Comparison of ENCODE assay signal across 8 cellular contexts in the genomic region with DNA sequence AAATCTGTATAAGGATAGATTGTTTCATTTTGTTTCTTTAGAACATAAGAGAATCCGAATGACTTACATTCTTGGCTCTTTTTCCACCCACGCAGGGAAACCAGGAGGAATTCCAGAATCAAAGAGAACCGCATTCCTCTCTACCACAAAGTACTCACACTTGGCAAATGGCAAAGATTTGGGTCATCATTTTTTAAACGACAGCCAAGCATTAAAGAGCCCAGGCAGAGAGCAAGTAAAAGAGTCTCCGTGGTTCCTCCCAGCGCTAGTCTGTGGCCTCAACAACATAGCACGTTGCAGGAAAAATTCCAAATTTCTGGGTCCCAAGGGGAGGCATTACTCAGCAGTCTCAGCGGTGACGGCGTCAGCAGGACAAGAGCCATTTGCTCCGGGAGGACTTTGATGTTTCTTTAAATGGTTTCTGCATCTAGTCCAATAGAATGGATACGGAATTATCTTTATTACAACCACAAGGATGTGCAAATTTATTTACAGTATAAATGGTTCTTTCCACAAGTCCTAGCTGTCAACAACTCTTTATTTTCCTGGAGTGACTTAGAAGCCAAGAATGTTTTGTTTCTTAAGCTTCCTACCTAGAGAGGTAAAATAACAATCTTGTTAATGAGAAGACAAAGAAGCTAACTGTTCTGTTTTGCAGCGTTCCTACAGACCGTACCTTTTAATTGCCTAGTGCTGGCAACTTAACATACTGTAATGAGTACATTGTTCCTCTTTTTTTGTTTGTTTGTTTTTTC.
DNase-seq lines count a peak whose midpoint lies in the region; ATAC-seq, FAIRE-seq and TF ChIP-seq lines count a peak whose summit lies in the region.

No MANE protein-coding gene starts in this region.

- H3K36me3 ChIP-seq in adipocyte (ENCODE audit: control insufficient read depth, insufficient read depth, low read length, severe bottlenecking): no peaks in the 10 kb centered on the region

- no peak for TF ChIP-seq POLR2A in GM12891 (IDR thresholded peaks at IDR 0.05; ENCODE audit: low read depth, low read length)

- peak; percentile 95 for ATAC-seq in left ventricle myocardium superior
- no peak for ATAC-seq in HG02759 (IDR thresholded peaks at IDR 0.05; ENCODE audit: unreplicated experiment)

- DNase-seq in HEK293T (ENCODE audit: extremely low spot score): peak; percentile 54
- DNase-seq in adipocyte (ENCODE audit: low read depth): peak; percentile 95
- DNase-seq in left ventricle myocardium superior: peak; percentile 68
- DNase-seq in putamen (ENCODE audit: low spot score): peak; percentile 40
- no peak for DNase-seq in stimulated activated CD4-positive, alpha-beta T cell treated with anti-CD3 and anti-CD28 coated beads, Interleukin-12 subunit alpha, Interleukin-12 subunit beta, amount 100 ng/mL, for 4 hours
- no peak for DNase-seq in GM12891 (ENCODE audit: insufficient read length, low spot score)
- no peak for DNase-seq in effector CD4-positive, alpha-beta T cell

- FAIRE-seq in GM12891 (lab: Jason Lieb, UNC): no peak

- POLR2A ChIA-PET in HEK293T (lab: Yijun Ruan, JAX): interaction anchor here (1.6 kb wide), 1 partner anchor 233 kb away, joined by 5 read pairs; the partner anchor contains the start of gene SKIDA1

- H3K9me3 ChIP-seq in adipocyte (ENCODE audit: control insufficient read depth, low read length): no peaks in the 10 kb centered on the region

- CTCF ChIA-PET in HEK293T (lab: Yijun Ruan, JAX): interaction anchor here (0.6 to 0.7 kb wide), 2 partner anchors 16 to 21 kb away, joined by 3 to 4 read pairs; no protein-coding TSS in a partner anchor

- H3K9ac ChIP-seq in adipocyte (ENCODE audit: low read length): peak overlapping the region; percentile 75

- H3K4me1 ChIP-seq in adipocyte (ENCODE audit: control insufficient read depth, insufficient read depth, low read length): peaks cover 31% of the 10 kb centered on the region

- H3K27me3 ChIP-seq in adipocyte (replicated peaks; ENCODE audit: control insufficient read depth, insufficient read depth, low read length): no peaks in the 10 kb centered on the region

- H3K4me3 ChIP-seq in adipocyte (ENCODE audit: low read length): peak overlapping the region; percentile 70

- intact Hi-C loops in left ventricle myocardium superior (cut with micrococcal nuclease): no loop called here

TF ChIP-seq in HEK293T, 16 proteins besides CTCF, POLR2A, EP300 and RAD21:
- TF ChIP-seq HDGF (IDR thresholded peaks at IDR 0.05; ENCODE audit: borderline replicate concordance) (no peak), L3MBTL2 (conservative IDR thresholded peaks at IDR 0.05) (peak; percentile 45), TARDBP (IDR thresholded peaks at IDR 0.05) (no peak), FOXM1 (IDR thresholded peaks at IDR 0.05; ENCODE audit: borderline replicate concordance) (0 out of 2 replicates have a peak, but pooled peaks have one; percentile 16), ZNF384 (IDR thresholded peaks at IDR 0.05) (0 out of 2 replicates have a peak, but pooled peaks have one; percentile 66), FOXK2 (IDR thresholded peaks at IDR 0.05) (no peak)
- TF ChIP-seq, protein P1, sequence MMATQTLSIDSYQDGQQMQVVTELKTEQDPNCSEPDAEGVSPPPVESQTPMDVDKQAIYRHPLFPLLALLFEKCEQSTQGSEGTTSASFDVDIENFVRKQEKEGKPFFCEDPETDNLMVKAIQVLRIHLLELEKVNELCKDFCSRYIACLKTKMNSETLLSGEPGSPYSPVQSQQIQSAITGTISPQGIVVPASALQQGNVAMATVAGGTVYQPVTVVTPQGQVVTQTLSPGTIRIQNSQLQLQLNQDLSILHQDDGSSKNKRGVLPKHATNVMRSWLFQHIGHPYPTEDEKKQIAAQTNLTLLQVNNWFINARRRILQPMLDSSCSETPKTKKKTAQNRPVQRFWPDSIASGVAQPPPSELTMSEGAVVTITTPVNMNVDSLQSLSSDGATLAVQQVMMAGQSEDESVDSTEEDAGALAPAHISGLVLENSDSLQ (IDR thresholded peaks at IDR 0.05): no peak

TF ChIP-seq in GM12891, 5 proteins besides CTCF, POLR2A, EP300 and RAD21:
- TF ChIP-seq PAX5 (IDR thresholded peaks at IDR 0.05; ENCODE audit: insufficient read depth, low read length, severe bottlenecking) (no peak), POU2F2 (IDR thresholded peaks at IDR 0.05; ENCODE audit: low read depth, low read length) (no peak), POLR2AphosphoS5 (IDR thresholded peaks at IDR 0.05; ENCODE audit: low read depth, low read length) (no peak), SPI1 (IDR thresholded peaks at IDR 0.05; ENCODE audit: low read depth, low read length) (no peak), TAF1 (IDR thresholded peaks at IDR 0.05; ENCODE audit: low read depth, low read length) (no peak)
TF ChIP-seq in GM12891: peak in this region for 0.

Comparison
In these comparisons a context has a peak if more than half of its experiments do, and no peak if none do; other contexts are left out.
1. DNase-seq: peak in HEK293T (single experiment), adipocyte (single experiment), left ventricle myocardium superior (single experiment) and putamen (single experiment); none in stimulated activated CD4-positive, alpha-beta T cell treated with anti-CD3 and anti-CD28 coated beads, Interleukin-12 subunit alpha, Interleukin-12 subunit beta, amount 100 ng/mL, for 4 hours (single experiment), GM12891 (single experiment) and effector CD4-positive, alpha-beta T cell (single experiment).